Comparison of ENCODE assay signal across 1 cellular context in the genomic region with DNA sequence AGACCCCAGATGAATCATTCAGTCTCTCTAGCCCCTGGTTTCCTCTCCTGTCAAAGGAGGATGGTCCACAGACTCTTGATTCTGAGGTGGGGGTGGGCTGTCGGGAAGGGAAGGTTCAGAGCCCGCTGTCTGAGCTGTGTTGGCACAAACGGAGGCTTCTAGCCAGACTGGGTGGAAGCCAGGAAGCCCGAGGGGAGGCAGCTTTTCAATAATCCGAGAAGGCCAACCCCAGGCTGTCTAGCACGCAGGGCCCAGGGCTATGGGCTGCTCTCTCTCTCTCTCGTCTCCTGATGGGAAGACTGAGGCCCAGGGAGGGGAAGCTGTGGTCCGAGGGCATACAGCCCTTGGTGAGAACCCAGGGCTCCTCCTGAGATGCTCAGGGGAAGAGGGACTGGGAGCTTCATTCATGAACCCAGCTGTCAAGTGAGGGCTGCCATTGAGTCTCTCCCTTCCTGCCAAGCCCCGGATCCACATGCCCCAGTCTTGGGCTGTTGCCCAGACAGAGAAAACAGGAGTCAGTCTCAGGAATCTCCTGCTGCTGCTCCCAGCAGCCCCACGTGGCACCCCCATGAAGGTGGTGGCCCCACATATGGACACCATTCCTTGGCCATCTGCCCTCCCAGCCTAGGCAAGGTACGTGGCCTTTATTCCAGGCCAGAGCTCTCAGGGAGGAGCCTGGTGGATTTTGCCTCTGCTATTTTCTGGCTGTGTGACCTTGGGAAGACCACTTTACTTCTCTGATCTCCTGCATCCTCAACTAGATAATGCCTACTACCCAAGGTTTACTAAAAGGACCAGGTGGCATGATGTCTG.
TF ChIP-seq lines count a peak whose summit lies in the region.

No MANE protein-coding gene starts in this region.

TF ChIP-seq in IMR-90, 13 proteins besides CTCF, POLR2A, EP300 and RAD21 (continued from another document):
- TF ChIP-seq USF2 (IDR thresholded peaks at IDR 0.05; ENCODE audit: low read depth, low read length), result no peak
- no peak for TF ChIP-seq NFE2L2 (IDR thresholded peaks at IDR 0.05; ENCODE audit: low read depth, low read length)
- TF ChIP-seq MAFK (IDR thresholded peaks at IDR 0.05; ENCODE audit: low read depth, low read length), result no peak
- no peak for TF ChIP-seq MXI1 (IDR thresholded peaks at IDR 0.05; ENCODE audit: borderline replicate concordance, low read depth, low read length)
- no peak for TF ChIP-seq BHLHE40 (IDR thresholded peaks at IDR 0.05; ENCODE audit: low read depth, low read length)
- no peak for TF ChIP-seq RCOR1 (IDR thresholded peaks at IDR 0.05; ENCODE audit: insufficient replicate concordance, low read length)
- TF ChIP-seq FOS (IDR thresholded peaks at IDR 0.05; ENCODE audit: low read depth, low read length), result no peak
- TF ChIP-seq CHD1 (IDR thresholded peaks at IDR 0.05; ENCODE audit: low read depth, low read length), result no peak
- no peak for TF ChIP-seq MAZ (IDR thresholded peaks at IDR 0.05; ENCODE audit: borderline replicate concordance, low read depth, low read length)
- TF ChIP-seq CEBPB (IDR thresholded peaks at IDR 0.05; ENCODE audit: low read depth, low read length), result no peak
- no peak for TF ChIP-seq SMC3 (IDR thresholded peaks at IDR 0.05; ENCODE audit: low read depth, low read length)
